In genomic region chr1:100034465-100034864, GRCh38 we compare ENCODE assay signal across 9 cellular contexts.
DNase-seq lines count a peak whose midpoint lies in the region; ATAC-seq and TF ChIP-seq lines count a peak whose summit lies in the region.
"Had no signal": no experiment of that assay in that cellular context is flagged by ENCODE, and none has a peak within 500 bp of the region (broad histone marks: within the 10 kb centered on the region; RNA-seq: fewer than 3 reads in every experiment).

No MANE protein-coding gene starts in this region.

- TF ChIP-seq CTCF in endothelial cell (IDR thresholded peaks at IDR 0.05; ENCODE audit: unreplicated experiment) = no peak
- no peak for TF ChIP-seq CTCF in coronary artery (IDR thresholded peaks at IDR 0.05)

- H3K9me3 Mint-ChIP-seq in endothelial cell (ENCODE audit: unreplicated experiment) = no peaks in the 10 kb centered on the region

- peaks cover 13% of the 10 kb centered on the region for H3K27me3 Mint-ChIP-seq in endothelial cell (ENCODE audit: unreplicated experiment)

- H3K36me3 Mint-ChIP-seq in endothelial cell (ENCODE audit: low read depth, unreplicated experiment) = peaks cover 7% of the 10 kb centered on the region

- DNase-seq in Ammon's horn (ENCODE audit: low spot score) = peak; percentile 14
- DNase-seq in RKO (ENCODE audit: low spot score) = peak; percentile 67
- peak; percentile 57 for DNase-seq in globus pallidus (ENCODE audit: low spot score)
- no peak for DNase-seq in GM19240 (ENCODE audit: insufficient read length, low spot score)
- DNase-seq in endothelial cell (ENCODE audit: low spot score) = no peak
- no peak for DNase-seq in UCSD-AML1 (lab: John Stamatoyannopoulos, UW; ENCODE audit: unreplicated experiment)
- no peak for DNase-seq in coronary artery (ENCODE audit: low spot score)
- DNase-seq: stimulated activated CD4-positive, alpha-beta T cell treated with anti-CD3 and anti-CD28 coated beads, Interleukin-2, amount 100 ng/mL, for 48 hours had no signal

- no peak overlapping the region for H3K27ac Mint-ChIP-seq in endothelial cell (ENCODE audit: unreplicated experiment)

- H3K27ac ChIP-seq in coronary artery = no peak overlapping the region

- ATAC-seq in GM18868 (IDR thresholded peaks at IDR 0.05; ENCODE audit: unreplicated experiment) = peak; percentile 14

- no peak overlapping the region for H3K4me3 ChIP-seq in coronary artery

- no peak overlapping the region for H3K4me3 Mint-ChIP-seq in endothelial cell (ENCODE audit: unreplicated experiment)

- H3K4me1 Mint-ChIP-seq in endothelial cell (ENCODE audit: unreplicated experiment) = peaks cover 21% of the 10 kb centered on the region

Comparison
In these comparisons a context has a peak if more than half of its experiments do, and no peak if none do; other contexts are left out.
1. DNase-seq: peak in Ammon's horn (single experiment), RKO (single experiment) and globus pallidus (single experiment); none in GM19240 (single experiment), endothelial cell (single experiment), UCSD-AML1 (single experiment) and coronary artery (single experiment).